ENCODE assay signal across 17 cellular contexts in genomic region chr5:62100201-62100600, GRCh38.
DNase-seq lines count a peak whose midpoint lies in the region; ATAC-seq and TF ChIP-seq lines count a peak whose summit lies in the region.
"Had no signal": no experiment of that assay in that cellular context is flagged by ENCODE, and none has a peak within 500 bp of the region (broad histone marks: within the 10 kb centered on the region; RNA-seq: fewer than 3 reads in every experiment).

No MANE protein-coding gene starts in this region.

- no peaks in the 10 kb centered on the region for H3K27me3 ChIP-seq in RWPE2 (ENCODE audit: insufficient read depth, poor library complexity, severe bottlenecking)
- no peaks in the 10 kb centered on the region for H3K27me3 ChIP-seq in osteoblast (ENCODE audit: insufficient read depth, low read length)
- H3K27me3 ChIP-seq: BLaER1 treated with 17β-estradiol and CSF1 and Interleukin-3, amounts not matched to agents 10 nM and 100 nM had no signal

- H2AFZ ChIP-seq in osteoblast (ENCODE audit: low read length) = no peak overlapping the region
- H2AFZ ChIP-seq: GM23248 had no signal

- H3K27ac ChIP-seq in RWPE2 (ENCODE audit: poor library complexity, severe bottlenecking) = no peak overlapping the region
- H3K27ac ChIP-seq in epithelial cell of prostate = no peak overlapping the region
- H3K27ac ChIP-seq in osteoblast (ENCODE audit: low read depth, low read length) = no peak overlapping the region
- H3K27ac ChIP-seq: BLaER1 treated with 17β-estradiol and CSF1 and Interleukin-3, amounts not matched to agents 10 nM and 100 nM; GM23248; HL-60 had no signal

- H3K4me1 ChIP-seq in RWPE2 (ENCODE audit: insufficient read depth, poor library complexity, severe bottlenecking) (peaks cover 9% of the 10 kb centered on the region), osteoblast (ENCODE audit: insufficient read depth, low read length) (no peaks in the 10 kb centered on the region)
- H3K4me1 ChIP-seq: HAP-1 had no signal

- DNase-seq in NCI-H69 (lab: John Stamatoyannopoulos, UW) (peak; percentile 76), RWPE2 (ENCODE audit: low spot score) (peak; percentile 68), epithelial cell of prostate (ENCODE audit: low read depth, low spot score) (peak; percentile 71), osteoblast (ENCODE audit: insufficient read length, low spot score, missing footprints) (peak; percentile 27)
- DNase-seq: Calu3; CD8-positive, alpha-beta T cell; DND-41; EL; GM23248; IMR-90 had no signal

- peak; percentile 90 for ATAC-seq in RWPE2 (ENCODE audit: low read depth)
- no peak for ATAC-seq in HG02852 (IDR thresholded peaks at IDR 0.05; ENCODE audit: unreplicated experiment)
- no peak for ATAC-seq in HG03342 (IDR thresholded peaks at IDR 0.05; ENCODE audit: unreplicated experiment)
- ATAC-seq in GM21360 (IDR thresholded peaks at IDR 0.05; ENCODE audit: unreplicated experiment) = no peak
- ATAC-seq: CD8-positive, alpha-beta T cell; GM12878 had no signal

- no peak for TF ChIP-seq CTCF in RWPE2 (IDR thresholded peaks at IDR 0.05; ENCODE audit: poor library complexity, severe bottlenecking)
- no peak for TF ChIP-seq CTCF in osteoblast (IDR thresholded peaks at IDR 0.05; ENCODE audit: extremely low read depth, low read depth, low read length)

- no peak overlapping the region for H3K4me2 ChIP-seq in osteoblast (ENCODE audit: insufficient read depth, low read length)
- H3K4me2 ChIP-seq: BLaER1 treated with 17β-estradiol and CSF1 and Interleukin-3, amounts not matched to agents 10 nM and 100 nM had no signal

- H3K4me3 ChIP-seq in RWPE2 (ENCODE audit: severe bottlenecking) (no peak overlapping the region), osteoblast (ENCODE audit: insufficient read depth, low read length) (no peak overlapping the region)
- H3K4me3 ChIP-seq: BLaER1 treated with 17β-estradiol and CSF1 and Interleukin-3, amounts not matched to agents 10 nM and 100 nM; GM12878; GM23248; HAP-1 had no signal

- no peaks in the 10 kb centered on the region for H3K36me3 ChIP-seq in RWPE2 (ENCODE audit: low read depth)
- no peaks in the 10 kb centered on the region for H3K36me3 ChIP-seq in osteoblast (ENCODE audit: insufficient read depth, low read length)
- H3K36me3 ChIP-seq: BLaER1 treated with 17β-estradiol and CSF1 and Interleukin-3, amounts not matched to agents 10 nM and 100 nM; HAP-1 had no signal

- no peaks in the 10 kb centered on the region for H3K9me3 ChIP-seq in RWPE2 (ENCODE audit: severe bottlenecking)
- no peaks in the 10 kb centered on the region for H3K9me3 ChIP-seq in osteoblast (ENCODE audit: low read depth, low read length)
- H3K9me3 ChIP-seq: HAP-1 had no signal

- no peaks in the 10 kb centered on the region for H4K20me1 ChIP-seq in osteoblast (ENCODE audit: insufficient read depth, low read length)
- H4K20me1 ChIP-seq: BLaER1 treated with 17β-estradiol and CSF1 and Interleukin-3, amounts not matched to agents 10 nM and 100 nM had no signal

- H3K79me2 ChIP-seq in osteoblast (ENCODE audit: insufficient read depth, low read length) = no peaks in the 10 kb centered on the region
